In genomic region chr1:93740601-93741031, GRCh38 we compare ENCODE assay signal across 18 cellular contexts. TPM values are rescaled to one million over a fixed set of nuclear protein-coding genes. Genes with fewer than 3 reads are reported as not detected.
DNase-seq lines count a peak whose midpoint lies in the region; ATAC-seq and TF ChIP-seq lines count a peak whose summit lies in the region.
"Had no signal": no experiment of that assay in that cellular context is flagged by ENCODE, and none has a peak within 500 bp of the region (broad histone marks: within the 10 kb centered on the region; RNA-seq: fewer than 3 reads in every experiment).

No MANE protein-coding gene starts in this region.

- no peaks in the 10 kb centered on the region for H3K27me3 ChIP-seq in upper lobe of right lung
- H3K27me3 ChIP-seq: dorsolateral prefrontal cortex, pancreas had no signal

- no peak overlapping the region for H3K4me3 ChIP-seq in upper lobe of right lung
- H3K4me3 ChIP-seq: dorsolateral prefrontal cortex, GM12878, pancreas had no signal

- ATAC-seq in Right ventricle myocardium inferior, result peak; percentile 58
- peak; percentile 23 for ATAC-seq in upper lobe of right lung
- ATAC-seq: GM12878, pancreas had no signal

- no peak overlapping the region for H3K27ac ChIP-seq in upper lobe of right lung
- H3K27ac ChIP-seq: pancreas, VCaP had no signal

- intact Hi-C loops in Right ventricle myocardium inferior (cut with DNase I), result no loop called here
- intact Hi-C loops in cardiac septum (cut with DNase I), result no loop called here
- intact Hi-C loops in upper lobe of right lung (cut with DNase I), result no loop called here

- no peak for TF ChIP-seq CTCF in upper lobe of right lung (IDR thresholded peaks at IDR 0.05)

- H3K4me1 ChIP-seq in upper lobe of right lung, result peaks cover 10% of the 10 kb centered on the region

- no peaks in the 10 kb centered on the region for H3K36me3 ChIP-seq in upper lobe of right lung
- H3K36me3 ChIP-seq: pancreas had no signal

- DNase-seq in Right ventricle myocardium inferior (ENCODE audit: missing footprints) (no peak), cardiac septum (ENCODE audit: low spot score) (no peak), fibroblast of gingiva (ENCODE audit: low read depth) (peak; percentile 55), lung microvascular endothelial cell (ENCODE audit: low read depth in 2 of 2) (peak; percentile 39 to 42), upper lobe of right lung (no peak), SKM-1 (lab: John Stamatoyannopoulos, UW; ENCODE audit: unreplicated experiment) (no peak), COLO668 (lab: John Stamatoyannopoulos, UW; ENCODE audit: unreplicated experiment) (no peak)
- DNase-seq in stimulated activated CD4-positive, alpha-beta T cell treated with anti-CD3 and anti-CD28 coated beads, Interleukin-1b, Interleukin-23, amount 100 ng/mL, for 48 hours, result no peak
- DNase-seq: activated effector memory CD4-positive, alpha-beta T cell treated with anti-CD3 and anti-CD28 coated beads, Interleukin-2, amount 50 U/mL, for 16 hours; CD8-positive, alpha-beta memory T cell; dorsolateral prefrontal cortex; immature natural killer cell; KBM-7; NCI-H1105 treated with DMSO at 0.1 percent for 48 hours; pancreas; stimulated activated CD4-positive, alpha-beta T cell treated with anti-CD3 and anti-CD28 coated beads, Interleukin-15, amount 100 ng/mL, for 24 hours had no signal

- no peaks in the 10 kb centered on the region for H3K9me3 ChIP-seq in upper lobe of right lung
- H3K9me3 ChIP-seq: pancreas had no signal

RNA-seq across cellular contexts. Expression of gene BCAR3, which starts 59.0 kb away (rescaled TPM):
- total RNA-seq in Right ventricle myocardium inferior (17.8 TPM), cardiac septum (6.9 TPM), lung microvascular endothelial cell (24.6 and 34.1 TPM in 2 replicates), upper lobe of right lung (23.5 TPM)

Comparison
In these comparisons a context has a peak if more than half of its experiments do, and no peak if none do; other contexts are left out.
1. DNase-seq: peak in fibroblast of gingiva (single experiment) and lung microvascular endothelial cell (2 of 2); none in Right ventricle myocardium inferior (single experiment), cardiac septum (single experiment), upper lobe of right lung (single experiment), SKM-1 (single experiment), stimulated activated CD4-positive, alpha-beta T cell treated with anti-CD3 and anti-CD28 coated beads, Interleukin-1b, Interleukin-23, amount 100 ng/mL, for 48 hours (single experiment) and COLO668 (single experiment).